8 cellular contexts compared by ENCODE assay signal in genomic region chr7:109844362-109844761, GRCh38.
A peak's percentile ranks its signal among the peaks of the same experiment; 100 is the strongest.
DNase-seq lines count a peak whose midpoint lies in the region; ATAC-seq and TF ChIP-seq lines count a peak whose summit lies in the region.

No MANE protein-coding gene starts in this region.

- peak; percentile 36 for TF ChIP-seq CTCF in GM06990 (IDR thresholded peaks at IDR 0.05; ENCODE audit: insufficient read depth, low read length, poor library complexity, severe bottlenecking)
- TF ChIP-seq CTCF in NB4 (IDR thresholded peaks at IDR 0.05; ENCODE audit: low read depth, low read length): peak; percentile 21
- TF ChIP-seq CTCF in brain microvascular endothelial cell (IDR thresholded peaks at IDR 0.05; ENCODE audit: low read depth, low read length, missing control alignments): peak; percentile 58
- TF ChIP-seq CTCF in nephron progenitor cell (IDR thresholded peaks at IDR 0.05): peak; percentile 42

- H3K36me3 Mint-ChIP-seq in nephron progenitor cell (ENCODE audit: low read depth): no peaks in the 10 kb centered on the region
- H3K36me3 Mint-ChIP-seq in activated T-helper 2 cell treated with anti-CD3 and anti-CD28 coated beads, Interferon-gamma antibody, Interleukin-2, Interleukin-4, amounts not matched to agents 10 μg/mL and 5 μg/mL and 100 μg/mL, durations not matched to agents 14 hours and 24 hours and 36 hours (ENCODE audit: low read depth): no peaks in the 10 kb centered on the region

- H3K4me3 Mint-ChIP-seq in nephron progenitor cell: no peak overlapping the region
- H3K4me3 Mint-ChIP-seq in activated T-helper 2 cell treated with anti-CD3 and anti-CD28 coated beads, Interferon-gamma antibody, Interleukin-2, Interleukin-4, amounts not matched to agents 10 μg/mL and 5 μg/mL and 100 μg/mL, durations not matched to agents 14 hours and 24 hours and 36 hours (ENCODE audit: low read depth): no peak overlapping the region

- H3K27me3 ChIP-seq in GM06990 (replicated peaks; ENCODE audit: control insufficient read depth, insufficient read depth, low read length): no peaks in the 10 kb centered on the region
- no peaks in the 10 kb centered on the region for H3K27me3 ChIP-seq in brain microvascular endothelial cell (replicated peaks)

- in situ Hi-C loops in brain microvascular endothelial cell (cut with HindIII; ENCODE audit: low pct_ligation_motif_present, low sequenced_read_pairs): no loop called here

- no peak for DNase-seq in GM06990 (ENCODE audit: extremely low read depth, insufficient read length)
- DNase-seq in NB4 (ENCODE audit: low read depth): peak; percentile 23
- peak; percentile 9 for DNase-seq in brain microvascular endothelial cell
- no peak for DNase-seq in nephron progenitor cell
- no peak for DNase-seq in left colon
- DNase-seq in NCI-H1048 (lab: John Stamatoyannopoulos, UW): no peak
- no peak for DNase-seq in activated T-helper 2 cell treated with anti-CD3 and anti-CD28 coated beads, Interferon-gamma antibody, Interleukin-2, Interleukin-4, amounts not matched to agents 10 μg/mL and 5 μg/mL and 100 μg/mL, durations not matched to agents 14 hours and 24 hours and 36 hours (ENCODE audit: low spot score)

- H3K9me3 Mint-ChIP-seq in nephron progenitor cell: no peaks in the 10 kb centered on the region
- H3K9me3 Mint-ChIP-seq in activated T-helper 2 cell treated with anti-CD3 and anti-CD28 coated beads, Interferon-gamma antibody, Interleukin-2, Interleukin-4, amounts not matched to agents 10 μg/mL and 5 μg/mL and 100 μg/mL, durations not matched to agents 14 hours and 24 hours and 36 hours: no peaks in the 10 kb centered on the region

- H3K4me3 ChIP-seq in GM06990 (replicated peaks; ENCODE audit: low read depth, low read length) (no peak overlapping the region), NB4 (ENCODE audit: low read depth, low read length) (no peak overlapping the region), brain microvascular endothelial cell (ENCODE audit: low read depth, low read length) (no peak overlapping the region)

- no peak for TF ChIP-seq POLR2A in NB4 (IDR thresholded peaks at IDR 0.05; ENCODE audit: extremely low read depth, insufficient read length)

- intact Hi-C loops in left colon (cut with DNase I, micrococcal nuclease): no loop called here
- intact Hi-C loops in activated T-helper 2 cell treated with anti-CD3 and anti-CD28 coated beads, Interferon-gamma antibody, Interleukin-2, Interleukin-4, amounts not matched to agents 10 μg/mL and 5 μg/mL and 100 μg/mL, durations not matched to agents 14 hours and 24 hours and 36 hours (cut with micrococcal nuclease): loop anchor here (5.0 to 10.0 kb wide), 3 partner anchors 1250 to 1893 kb away; partner anchors contain the start of gene LRRN3

- H3K27ac ChIP-seq in brain microvascular endothelial cell: no peak overlapping the region

- no peaks in the 10 kb centered on the region for H3K36me3 ChIP-seq in GM06990 (ENCODE audit: control insufficient read depth, insufficient read depth, low read length)
- H3K36me3 ChIP-seq in brain microvascular endothelial cell (replicated peaks): no peaks in the 10 kb centered on the region

- no peak overlapping the region for H3K27ac Mint-ChIP-seq in nephron progenitor cell
- H3K27ac Mint-ChIP-seq in activated T-helper 2 cell treated with anti-CD3 and anti-CD28 coated beads, Interferon-gamma antibody, Interleukin-2, Interleukin-4, amounts not matched to agents 10 μg/mL and 5 μg/mL and 100 μg/mL, durations not matched to agents 14 hours and 24 hours and 36 hours: no peak overlapping the region

- ATAC-seq in left colon: no peak
- ATAC-seq in GM18868 (IDR thresholded peaks at IDR 0.05; ENCODE audit: unreplicated experiment): no peak

- H3K4me1 Mint-ChIP-seq in nephron progenitor cell: no peaks in the 10 kb centered on the region
- H3K4me1 Mint-ChIP-seq in activated T-helper 2 cell treated with anti-CD3 and anti-CD28 coated beads, Interferon-gamma antibody, Interleukin-2, Interleukin-4, amounts not matched to agents 10 μg/mL and 5 μg/mL and 100 μg/mL, durations not matched to agents 14 hours and 24 hours and 36 hours (ENCODE audit: low read depth): no peaks in the 10 kb centered on the region

- H3K27me3 Mint-ChIP-seq in nephron progenitor cell (ENCODE audit: low read depth, poor library complexity): no peaks in the 10 kb centered on the region
- H3K27me3 Mint-ChIP-seq in activated T-helper 2 cell treated with anti-CD3 and anti-CD28 coated beads, Interferon-gamma antibody, Interleukin-2, Interleukin-4, amounts not matched to agents 10 μg/mL and 5 μg/mL and 100 μg/mL, durations not matched to agents 14 hours and 24 hours and 36 hours (ENCODE audit: low read depth): no peaks in the 10 kb centered on the region

Comparison
In these comparisons a context has a peak if more than half of its experiments do, and no peak if none do; other contexts are left out.
1. DNase-seq: peak in NB4 (single experiment) and brain microvascular endothelial cell (single experiment); none in GM06990 (single experiment), nephron progenitor cell (single experiment), left colon (0 of 2), NCI-H1048 (single experiment) and activated T-helper 2 cell treated with anti-CD3 and anti-CD28 coated beads, Interferon-gamma antibody, Interleukin-2, Interleukin-4, amounts not matched to agents 10 μg/mL and 5 μg/mL and 100 μg/mL, durations not matched to agents 14 hours and 24 hours and 36 hours (single experiment).
2. Peak in every context shown above with its lines, with median percentiles within 50 percentile points of each other: CTCF ChIP-seq.